8 cellular contexts compared by ENCODE assay signal in the genomic region with DNA sequence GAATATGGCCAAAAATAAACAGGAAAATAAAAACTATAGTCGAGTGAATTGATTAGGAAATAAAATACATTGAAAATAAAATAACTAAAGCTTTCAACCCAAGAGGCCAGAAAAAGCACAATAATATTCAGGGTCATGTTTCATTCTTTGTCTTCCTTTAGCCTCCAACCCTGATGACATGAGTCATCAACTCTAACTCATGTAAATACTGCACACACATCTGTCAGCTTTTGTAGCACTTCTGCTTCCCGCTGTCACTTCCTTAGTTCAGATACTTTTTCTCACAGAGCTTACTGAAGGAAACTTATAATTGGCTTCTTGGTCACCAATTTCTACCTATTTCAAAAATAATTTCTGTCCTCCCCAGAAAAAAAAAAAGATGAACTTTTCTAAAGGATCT.
DNase-seq lines count a peak whose midpoint lies in the region; ATAC-seq, FAIRE-seq and TF ChIP-seq lines count a peak whose summit lies in the region.

No MANE protein-coding gene starts in this region.

- CTCF ChIA-PET in A549 (lab: Yijun Ruan, JAX), result no interaction called here

- DNase-seq in A549 (ENCODE audit: low read depth in 1 of 2, low spot score in 1 of 2) (peak in 1 of 2 experiments; percentile 23), SJCRH30 (peak; percentile 54 to 84), myocyte (ENCODE audit: low read depth) (peak; percentile 75), head of caudate nucleus (no peak)
- DNase-seq in activated effector memory CD4-positive, alpha-beta T cell treated with anti-CD3 and anti-CD28 coated beads, Interleukin-2, amount 50 U/mL, for 16 hours, result no peak

- no peak for TF ChIP-seq RAD21 in A549 (conservative IDR thresholded peaks at IDR 0.05 in 1 of 2, IDR thresholded peaks at IDR 0.05 in 1 of 2)

- H3K4me3 ChIP-seq in A549 (no peak overlapping the region), SJCRH30 (no peak overlapping the region; the same call in 1 of the 2 replicates)

- POLR2A ChIA-PET in A549 (lab: Yijun Ruan, JAX), result no interaction called here

- FAIRE-seq in A549 (lab: Jason Lieb, UNC), result no peak

- no peak for TF ChIP-seq POLR2A in A549 (IDR thresholded peaks at IDR 0.05; ENCODE audit: low read length)

- H3K36me3 ChIP-seq in SJCRH30, result no peaks in the 10 kb centered on the region

- no peak for TF ChIP-seq CTCF in A549 (IDR thresholded peaks at IDR 0.05)

- H3K4me2 ChIP-seq in A549, result no peak overlapping the region

- H3K4me1 ChIP-seq in A549, result 0 out of 3 replicates have a peak, but pooled peaks cover 7% of the 10 kb centered on the region
- peaks cover 24% of the 10 kb centered on the region for H3K4me1 ChIP-seq in SJCRH30

- ATAC-seq in A549, result peak; percentile 50; a peak in 2 of 6 replicates
- ATAC-seq in GM19324 (IDR thresholded peaks at IDR 0.05; ENCODE audit: low FRiP score, unreplicated experiment), result peak; percentile 81
- ATAC-seq in HG03457 (IDR thresholded peaks at IDR 0.05; ENCODE audit: unreplicated experiment), result peak; percentile 79
- ATAC-seq in GM19397 (IDR thresholded peaks at IDR 0.05; ENCODE audit: unreplicated experiment), result no peak

- no peak for TF ChIP-seq EP300 in A549 (IDR thresholded peaks at IDR 0.05)

- H3K9me3 ChIP-seq in A549, result no peaks in the 10 kb centered on the region
- H3K9me3 ChIP-seq in SJCRH30 (replicated peaks), result peaks cover 4% of the 10 kb centered on the region

- intact Hi-C loops in head of caudate nucleus (cut with DNase I), result no loop called here

- H3K27me3 ChIP-seq in SJCRH30, result no peaks in the 10 kb centered on the region

- no peak overlapping the region for H3K27ac ChIP-seq in A549
- peak overlapping the region; percentile 71 for H3K27ac ChIP-seq in SJCRH30

- 33% methylated on average over 2 of the region's 2 CpGs for WGBS in A549 (ENCODE audit: missing lambda C conversion rate)

TF ChIP-seq in A549, 52 proteins besides CTCF, POLR2A, EP300 and RAD21:
- TF ChIP-seq FOSL2 (IDR thresholded peaks at IDR 0.05), result no peak
- TF ChIP-seq FOSL2 (CRISPR knock-in tag; IDR thresholded peaks at IDR 0.05), result peak; percentile 68
- no peak for TF ChIP-seq MAZ (IDR thresholded peaks at IDR 0.05; ENCODE audit: borderline replicate concordance, low read depth, low read length)
- no peak for TF ChIP-seq RFX5 (IDR thresholded peaks at IDR 0.05)
TF ChIP-seq in A549: peak in this region for 1.

Comparison
In these comparisons a context has a peak if more than half of its experiments do, and no peak if none do; other contexts are left out.
1. DNase-seq: peak in SJCRH30 (2 of 2) and myocyte (single experiment); none in head of caudate nucleus (0 of 42) and activated effector memory CD4-positive, alpha-beta T cell treated with anti-CD3 and anti-CD28 coated beads, Interleukin-2, amount 50 U/mL, for 16 hours (single experiment).